ENCODE assay signal across 22 cellular contexts in genomic region chr3:61202086-61202485, GRCh38.
"Had no signal": no experiment of that assay in that cellular context is flagged by ENCODE, and none has a peak within 500 bp of the region (broad histone marks: within the 10 kb centered on the region; RNA-seq: fewer than 3 reads in every experiment).

No MANE protein-coding gene starts in this region.

- H3K4me2 ChIP-seq: hepatocyte had no signal

- H2AFZ ChIP-seq: hepatocyte had no signal

- H3K27ac Mint-ChIP-seq: immature natural killer cell had no signal

- H3K9me3 ChIP-seq: esophagus muscularis mucosa, gastroesophageal sphincter, left lung, lower lobe of right lung had no signal

- H3K27me3 ChIP-seq: dorsolateral prefrontal cortex, esophagus muscularis mucosa, foreskin keratinocyte, gastroesophageal sphincter, heart left ventricle, hepatocyte, left lung had no signal

- H3K36me3 ChIP-seq: esophagus muscularis mucosa, gastroesophageal sphincter, heart left ventricle, left lung, lower lobe of right lung had no signal

- ATAC-seq: foreskin keratinocyte, gastroesophageal sphincter, heart left ventricle, left cardiac atrium, left lung, left ventricle myocardium superior, lower lobe of right lung had no signal

- DNase-seq: dermis blood vessel endothelial cell; dorsolateral prefrontal cortex; effector CD4-positive, alpha-beta T cell; effector memory CD4-positive, alpha-beta T cell; foreskin keratinocyte; heart left ventricle; hypothalamus; immature natural killer cell; islet precursor cell; left cardiac atrium; left ventricle myocardium superior; lower lobe of right lung; mesendoderm; midbrain had no signal

- H3K27ac ChIP-seq: coronary artery, dorsolateral prefrontal cortex, esophagus muscularis mucosa, foreskin keratinocyte, gastroesophageal sphincter, heart left ventricle, hepatocyte, left lung, lower lobe of right lung had no signal

- H3K4me1 ChIP-seq: foreskin keratinocyte, left lung, lower lobe of right lung had no signal

- FAIRE-seq: colon, endothelial cell of umbilical vein, frontal cortex had no signal

- H3K4me3 ChIP-seq: coronary artery, dorsolateral prefrontal cortex, esophagus muscularis mucosa, gastroesophageal sphincter, heart left ventricle, hepatocyte, left lung, lower lobe of right lung had no signal

- H3K79me2 ChIP-seq: hepatocyte had no signal
